In the genomic region with DNA sequence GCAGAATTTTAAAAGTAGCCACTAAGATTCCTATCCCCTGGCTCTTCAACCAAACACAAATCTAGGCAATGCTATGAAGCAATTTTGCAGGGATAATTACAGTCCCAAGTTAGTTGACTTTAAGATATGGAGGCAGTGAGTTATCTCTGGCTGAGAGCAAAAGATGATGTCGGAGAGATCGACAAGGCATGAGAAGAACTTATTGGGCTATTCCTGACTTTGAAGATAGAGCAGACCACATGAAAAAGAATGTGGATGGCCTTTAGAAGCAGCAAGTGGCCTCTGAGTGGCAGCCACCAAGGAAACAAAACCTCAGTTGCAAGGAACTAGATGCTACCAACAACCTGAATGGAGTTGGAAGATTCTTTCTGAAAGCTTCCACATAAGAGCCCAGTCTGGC, we compare ENCODE assay signal across 24 cellular contexts.
"Had no signal": no experiment of that assay in that cellular context is flagged by ENCODE, and none has a peak within 500 bp of the region (broad histone marks: within the 10 kb centered on the region; RNA-seq: fewer than 3 reads in every experiment).

No MANE protein-coding gene starts in this region.

- H3K27ac ChIP-seq: ascending aorta, body of pancreas, SJCRH30 had no signal

- H3K4me1 Mint-ChIP-seq: activated naive CD4-positive, alpha-beta T cell treated with anti-CD3 and anti-CD28 coated beads, Interleukin-2, amount 50 U/mL, for 24 hours had no signal

- H3K4me3 Mint-ChIP-seq: activated CD8-positive, alpha-beta T cell treated with anti-CD3 and anti-CD28 coated beads, Interleukin-2, amount 10 ng/mL, durations not matched to agents 7 days and 5 days; activated naive CD4-positive, alpha-beta T cell treated with anti-CD3 and anti-CD28 coated beads, Interleukin-2, amount 50 U/mL, for 24 hours; WTC11 had no signal

- H3K4me3 ChIP-seq: ascending aorta, body of pancreas, SJCRH30 had no signal

- H3K9me3 Mint-ChIP-seq: activated naive CD4-positive, alpha-beta T cell treated with anti-CD3 and anti-CD28 coated beads, Interleukin-2, amount 50 U/mL, for 24 hours; WTC11 had no signal

- H3K4me2 ChIP-seq: SK-N-SH had no signal

- H3K4me1 ChIP-seq: ascending aorta, body of pancreas, SJCRH30 had no signal

- H3K27me3 ChIP-seq: ascending aorta, body of pancreas, SJCRH30 had no signal

- H3K9me3 ChIP-seq: ascending aorta, body of pancreas, SK-N-SH had no signal

- H3K36me3 Mint-ChIP-seq: activated naive CD4-positive, alpha-beta T cell treated with anti-CD3 and anti-CD28 coated beads, Interleukin-2, amount 50 U/mL, for 24 hours; WTC11 had no signal

- H3K36me3 ChIP-seq: ascending aorta, SJCRH30 had no signal

- ATAC-seq: activated CD8-positive, alpha-beta T cell treated with anti-CD3 and anti-CD28 coated beads, Interleukin-2, amount 10 ng/mL, durations not matched to agents 7 days and 5 days; body of pancreas; Panc1; Right ventricle myocardium inferior; WTC11 had no signal

- DNase-seq: activated CD4-positive, alpha-beta T cell treated with anti-CD3 and anti-CD28 coated beads for 48 hours; activated CD4-positive, alpha-beta T cell treated with anti-CD3 and anti-CD28 coated beads, Interleukin-2, amount 50 U/mL, for 4 hours; activated CD4-positive, CD25-positive, alpha-beta regulatory T cell treated with anti-CD3 and anti-CD28 coated beads, Interleukin-2, amount 50 U/mL, for 72 hours; activated CD8-positive, alpha-beta memory T cell treated with anti-CD3 and anti-CD28 coated beads, Interleukin-2, amount 50 U/mL, for 48 hours; activated CD8-positive, alpha-beta T cell treated with anti-CD3 and anti-CD28 coated beads, Interleukin-2, amount 10 ng/mL, durations not matched to agents 7 days and 5 days; activated T-cell treated with anti-CD3 and anti-CD28 coated beads, Interleukin-2, amount 50 U/mL, for 1 hour; amniotic stem cell; body of pancreas; central memory CD4-positive, alpha-beta T cell; Karpas-422; NCI-H1048; NCI-H146; NCI-H187 treated with DMSO at 0.1 percent for 48 hours; NCI-H2081 treated with DMSO at 0.1 percent for 48 hours; NCI-H526; NCI-H82; RPMI8226; SJCRH30; SK-N-SH had no signal

- H3K27ac Mint-ChIP-seq: activated CD8-positive, alpha-beta T cell treated with anti-CD3 and anti-CD28 coated beads, Interleukin-2, amount 10 ng/mL, durations not matched to agents 7 days and 5 days; activated naive CD4-positive, alpha-beta T cell treated with anti-CD3 and anti-CD28 coated beads, Interleukin-2, amount 50 U/mL, for 24 hours; WTC11 had no signal

- H3K9ac ChIP-seq: SK-N-SH had no signal

- H3K27me3 Mint-ChIP-seq: activated naive CD4-positive, alpha-beta T cell treated with anti-CD3 and anti-CD28 coated beads, Interleukin-2, amount 50 U/mL, for 24 hours had no signal
